15 cellular contexts compared by ENCODE assay signal in genomic region chr18:2686349-2686968, GRCh38. TPM values are rescaled to one million over a fixed set of nuclear protein-coding genes. Genes with fewer than 3 reads are reported as not detected.
DNase-seq lines count a peak whose midpoint lies in the region; ATAC-seq and TF ChIP-seq lines count a peak whose summit lies in the region.
"Had no signal": no experiment of that assay in that cellular context is flagged by ENCODE, and none has a peak within 500 bp of the region (broad histone marks: within the 10 kb centered on the region; RNA-seq: fewer than 3 reads in every experiment).

No MANE protein-coding gene starts in this region.

- POLR2A ChIA-PET in Caco-2 (lab: Charles Lee): no interaction called here
- POLR2A ChIA-PET in activated CD4-positive, alpha-beta memory T cell treated with anti-CD3 and anti-CD28 coated beads for 36 hours (lab: Charles Lee): no interaction called here
- POLR2A ChIA-PET in RWPE1 (lab: Yijun Ruan, JAX; ENCODE audit: low non-redundant PET): no interaction called here

- DNase-seq in Caco-2: no peak
- no peak for DNase-seq in HFFc6
- no peak for DNase-seq in activated CD4-positive, alpha-beta memory T cell treated with anti-CD3 and anti-CD28 coated beads for 36 hours
- no peak for DNase-seq in memory B cell (ENCODE audit: low spot score in 2 of 2)
- no peak for DNase-seq in RWPE1 (ENCODE audit: low spot score)
- DNase-seq in G401 (ENCODE audit: low spot score): no peak
- DNase-seq in NCI-H510A (lab: John Stamatoyannopoulos, UW): no peak
- DNase-seq: COR-L47, islet precursor cell, NCI-H1048, NCI-H510A treated with DMSO at 0.1 percent for 48 hours, sigmoid colon had no signal

- CTCF ChIA-PET in Caco-2 (lab: Charles Lee): no interaction called here
- CTCF ChIA-PET in activated CD4-positive, alpha-beta memory T cell treated with anti-CD3 and anti-CD28 coated beads for 36 hours (lab: Charles Lee): no interaction called here
- CTCF ChIA-PET in RWPE1 (lab: Yijun Ruan, JAX): interaction anchor here (0.6 kb wide), 1 partner anchor 113 kb away, joined by 4 read pairs; no protein-coding TSS in a partner anchor

- no peak overlapping the region for H3K4me3 ChIP-seq in Caco-2 (ENCODE audit: low read depth, low read length)
- H3K4me3 ChIP-seq: sigmoid colon had no signal

- TF ChIP-seq CTCF in Caco-2 (IDR thresholded peaks at IDR 0.05; ENCODE audit: insufficient read depth in 1 of 2, low read depth in 1 of 2, low read length in 1 of 2, severe bottlenecking in 1 of 2, unreplicated experiment in 1 of 2) (no peak), HFFc6 (IDR thresholded peaks at IDR 0.05) (no peak), RWPE1 (conservative IDR thresholded peaks at IDR 0.05; ENCODE audit: low read depth) (no peak)

- no peaks in the 10 kb centered on the region for H3K4me1 ChIP-seq in Caco-2

- H3K36me3 Mint-ChIP-seq in Caco-2 (ENCODE audit: insufficient read depth, unreplicated experiment): peaks cover 55% of the 10 kb centered on the region
- H3K36me3 Mint-ChIP-seq in HFFc6 (ENCODE audit: low read depth): peaks cover 35% of the 10 kb centered on the region
- peaks cover 57% of the 10 kb centered on the region for H3K36me3 Mint-ChIP-seq in activated CD4-positive, alpha-beta memory T cell treated with anti-CD3 and anti-CD28 coated beads for 36 hours
- peaks cover 43% of the 10 kb centered on the region for H3K36me3 Mint-ChIP-seq in memory B cell

- H3K27me3 Mint-ChIP-seq in Caco-2 (ENCODE audit: insufficient read depth, unreplicated experiment): no peaks in the 10 kb centered on the region
- no peaks in the 10 kb centered on the region for H3K27me3 Mint-ChIP-seq in HFFc6 (ENCODE audit: insufficient read depth)
- H3K27me3 Mint-ChIP-seq in activated CD4-positive, alpha-beta memory T cell treated with anti-CD3 and anti-CD28 coated beads for 36 hours: no peaks in the 10 kb centered on the region
- no peaks in the 10 kb centered on the region for H3K27me3 Mint-ChIP-seq in memory B cell

- H3K4me1 Mint-ChIP-seq in Caco-2 (ENCODE audit: low read depth, unreplicated experiment) (peaks cover 14% of the 10 kb centered on the region), HFFc6 (ENCODE audit: low read depth) (no peaks in the 10 kb centered on the region), memory B cell (peaks cover 17% of the 10 kb centered on the region)
- H3K4me1 Mint-ChIP-seq in activated CD4-positive, alpha-beta memory T cell treated with anti-CD3 and anti-CD28 coated beads for 36 hours (ENCODE audit: low read depth): peaks cover 72% of the 10 kb centered on the region
- H3K4me1 Mint-ChIP-seq: nephron had no signal

- intact Hi-C loops in Caco-2 (cut with micrococcal nuclease; ENCODE audit: unreplicated experiment): no loop called here
- intact Hi-C loops in activated CD4-positive, alpha-beta memory T cell treated with anti-CD3 and anti-CD28 coated beads for 36 hours (cut with micrococcal nuclease): loop anchor here (10.0 kb wide), 1 partner anchor 112 kb away; the partner anchor contains the start of genes METTL4 and NDC80

- 0 out of 2 replicates have a peak, but pooled peaks cover 2% of the 10 kb centered on the region for H3K36me3 ChIP-seq in Caco-2 (ENCODE audit: control insufficient read depth, insufficient read depth, low read length)

- in situ Hi-C loops in G401 (cut with HindIII; ENCODE audit: low sequenced_read_pairs): no loop called here

- no peaks in the 10 kb centered on the region for H3K27me3 ChIP-seq in Caco-2 (replicated peaks; ENCODE audit: control insufficient read depth, insufficient read depth, low read length)
- H3K27me3 ChIP-seq: sigmoid colon had no signal

- H3K4me3 Mint-ChIP-seq in Caco-2 (ENCODE audit: unreplicated experiment) (no peak overlapping the region), HFFc6 (no peak overlapping the region), memory B cell (peak overlapping the region; percentile 6)
- no peak overlapping the region for H3K4me3 Mint-ChIP-seq in activated CD4-positive, alpha-beta memory T cell treated with anti-CD3 and anti-CD28 coated beads for 36 hours
- H3K4me3 Mint-ChIP-seq: nephron had no signal

- H3K9me3 Mint-ChIP-seq in Caco-2 (ENCODE audit: unreplicated experiment) (peaks cover 23% of the 10 kb centered on the region), HFFc6 (peaks cover 21% of the 10 kb centered on the region), memory B cell (peaks cover 13% of the 10 kb centered on the region)
- H3K9me3 Mint-ChIP-seq in activated CD4-positive, alpha-beta memory T cell treated with anti-CD3 and anti-CD28 coated beads for 36 hours: peaks cover 16% of the 10 kb centered on the region

- H3K9me3 ChIP-seq in Caco-2: peaks cover 6% of the 10 kb centered on the region
- H3K9me3 ChIP-seq: sigmoid colon had no signal

- ATAC-seq in memory B cell (ENCODE audit: low read depth) (no peak), HG03460 (IDR thresholded peaks at IDR 0.05; ENCODE audit: unreplicated experiment) (no peak)
- ATAC-seq: activated CD4-positive, CD25-positive, alpha-beta regulatory T cell treated with anti-CD3 and anti-CD28 coated beads, Interleukin-2, amount 50 U/mL, for 24 hours had no signal

- H3K27ac ChIP-seq in RWPE1: no peak overlapping the region
- H3K27ac ChIP-seq: sigmoid colon had no signal

- BruUV-seq in Caco-2 (replicated peaks; lab: Mats Ljungman, UMichigan): no TSS peak

- H3K27ac Mint-ChIP-seq in Caco-2 (ENCODE audit: unreplicated experiment): peak overlapping the region; percentile 60
- peak overlapping the region; percentile 29; the same call in 1 of the 2 replicates for H3K27ac Mint-ChIP-seq in HFFc6
- H3K27ac Mint-ChIP-seq in activated CD4-positive, alpha-beta memory T cell treated with anti-CD3 and anti-CD28 coated beads for 36 hours: peak overlapping the region; percentile 71
- peak overlapping the region; percentile 72 for H3K27ac Mint-ChIP-seq in memory B cell
- H3K27ac Mint-ChIP-seq: nephron had no signal

RNA-seq across cellular contexts. Expression of gene SMCHD1, which starts 30.9 kb away (rescaled TPM):
- 56.6 and 57.4 TPM in 2 replicates for total RNA-seq in Caco-2 (2022)
- total RNA-seq in HFFc6 (2021; fragmentation: NEBNext Ultra II Directional; extraction: Animal tissue kit (Norgen Biotek cat#: 25700)): 10 to 100 TPM; 19.4 to 30.4 (median 26.4) TPM
- 10 to 100 TPM; 86.0 to 94.5 TPM for total RNA-seq in activated CD4-positive, alpha-beta memory T cell treated with anti-CD3 and anti-CD28 coated beads for 36 hours
- 35.6 and 62.4 TPM in 2 replicates for total RNA-seq in G401 (2014; rRNA removed; shearing (Covaris generic))
